ENCODE assay signal across 13 cellular contexts in the genomic region with DNA sequence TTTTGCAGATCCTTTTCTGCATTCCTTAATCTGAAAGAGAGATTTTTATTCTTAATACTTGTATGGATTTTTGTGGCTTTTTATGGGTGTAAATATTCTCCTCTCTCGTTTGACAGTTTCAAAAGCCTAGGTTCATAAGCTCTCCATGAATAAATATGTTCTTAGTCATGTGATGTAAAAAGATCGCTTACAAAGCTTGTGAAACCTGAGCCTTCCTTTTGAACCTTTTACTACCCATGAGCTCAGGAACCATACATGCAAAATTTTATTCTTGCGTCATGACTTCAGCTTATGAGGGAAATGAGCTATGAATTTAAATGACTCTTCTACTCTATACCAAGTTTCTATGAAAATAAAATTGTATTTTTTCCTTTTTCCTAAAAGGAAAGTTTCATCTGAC.
A peak's percentile ranks its signal among the peaks of the same experiment; 100 is the strongest.
DNase-seq lines count a peak whose midpoint lies in the region; ATAC-seq, FAIRE-seq and TF ChIP-seq lines count a peak whose summit lies in the region.
"Had no signal": no experiment of that assay in that cellular context is flagged by ENCODE, and none has a peak within 500 bp of the region (broad histone marks: within the 10 kb centered on the region; RNA-seq: fewer than 3 reads in every experiment).

No MANE protein-coding gene starts in this region.

- no peaks in the 10 kb centered on the region for H3K9me3 Mint-ChIP-seq in effector memory CD8-positive, alpha-beta T cell
- H3K9me3 Mint-ChIP-seq: CD4-positive, CD25-positive, alpha-beta regulatory T cell had no signal

- H3K36me3 Mint-ChIP-seq in effector memory CD8-positive, alpha-beta T cell (ENCODE audit: insufficient read depth) = peaks cover 9% of the 10 kb centered on the region

- H2AK5ac ChIP-seq in H1 (ENCODE audit: low read depth, low read length) (no peak overlapping the region), trophoblast cell (ENCODE audit: low read length) (no peak overlapping the region)

- peaks cover 8 to 11% of the 10 kb centered on the region in 2 donors for H3K4me1 Mint-ChIP-seq in effector memory CD8-positive, alpha-beta T cell (ENCODE audit: low read depth in 2 of 2)

- no peak for TF ChIP-seq POLR2A in H1 (IDR thresholded peaks at IDR 0.05; ENCODE audit: control extremely low read depth in 1 of 2, low read depth in 2 of 2, low read length in 2 of 2)

- H2BK5ac ChIP-seq in H1 (ENCODE audit: low read depth, low read length) (no peak overlapping the region), trophoblast cell (ENCODE audit: low read depth, low read length, poor library complexity) (no peak overlapping the region)

- no peak overlapping the region for H3K27ac ChIP-seq in H1 (ENCODE audit: low read depth, low read length)
- no peak overlapping the region for H3K27ac ChIP-seq in trophoblast cell (ENCODE audit: low read depth, low read length)
- H3K27ac ChIP-seq: thyroid gland had no signal

- FAIRE-seq in H1 (lab: Jason Lieb, UNC) = no peak

- H2BK20ac ChIP-seq in H1 (ENCODE audit: low read length) = no peak overlapping the region

- no peak overlapping the region for H2BK15ac ChIP-seq in H1 (ENCODE audit: low read length)

- no peak overlapping the region for H2BK120ac ChIP-seq in H1 (replicated peaks; ENCODE audit: low read depth, low read length)
- H2BK120ac ChIP-seq in trophoblast cell (ENCODE audit: insufficient read depth, low read length, poor library complexity) = no peak overlapping the region

- H3K56ac ChIP-seq in H1 (replicated peaks; ENCODE audit: insufficient read length, low read depth, low read length) = no peak overlapping the region

- peak overlapping the region; percentile 29 to 40; a peak in 1 of 4 replicates for H3K4me2 ChIP-seq in H1 (ENCODE audit: insufficient read depth in 1 of 2, low read depth in 2 of 2, low read length in 2 of 2)
- H3K4me2 ChIP-seq in trophoblast cell (ENCODE audit: low read length) = no peak overlapping the region

- H2BK12ac ChIP-seq in H1 (ENCODE audit: low read depth, low read length) (no peak overlapping the region), trophoblast cell (ENCODE audit: low read length) (no peak overlapping the region)

- peaks cover 2 to 9% (median 6%) of the 10 kb centered on the region in 4 experiments; a peak in 6 of 7 replicates for H3K4me1 ChIP-seq in H1 (replicated peaks in 1 of 4; ENCODE audit: control insufficient read depth in 3 of 4, insufficient read depth in 4 of 4, low read length in 3 of 4)
- no peaks in the 10 kb centered on the region for H3K4me1 ChIP-seq in trophoblast cell (ENCODE audit: control insufficient read depth in 1 of 2, insufficient read depth in 2 of 2, low read length in 2 of 2)
- H3K4me1 ChIP-seq: thyroid gland had no signal

- CTCF ChIA-PET in H1 (lab: Charles Lee; ENCODE audit: partially characterized antibody) = interaction anchor here (0.7 to 5.2 kb wide), 4 partner anchors 10 to 199 kb away, joined by 3 to 31 read pairs (median 4); no protein-coding TSS in a partner anchor

- H3K4ac ChIP-seq in H1 (replicated peaks; ENCODE audit: insufficient read length, low read depth, low read length) (no peak overlapping the region), trophoblast cell (ENCODE audit: low read depth, low read length) (no peak overlapping the region)

- H4K5ac ChIP-seq in H1 (ENCODE audit: insufficient read length, low read depth, low read length) = no peak overlapping the region

- no peaks in the 10 kb centered on the region for H3K23me2 ChIP-seq in H1 (ENCODE audit: low read depth, low read length)

- no peaks in the 10 kb centered on the region for H3K27me3 ChIP-seq in H1 (replicated peaks in 1 of 4; ENCODE audit: control insufficient read depth in 3 of 4, extremely low read depth in 1 of 4, insufficient read depth in 3 of 4, low read length in 3 of 4)
- H3K27me3 ChIP-seq in trophoblast cell (ENCODE audit: insufficient read depth, low read length) = no peaks in the 10 kb centered on the region
- H3K27me3 ChIP-seq: thyroid gland had no signal

- POLR2A ChIA-PET in H1 (lab: Charles Lee; ENCODE audit: partially characterized antibody) = interaction anchor here (2.1 kb wide), 1 partner anchor 11 kb away, joined by 5 read pairs; no protein-coding TSS in a partner anchor

- H2AFZ ChIP-seq in H1 (ENCODE audit: low read length) (no peak overlapping the region), trophoblast cell (ENCODE audit: insufficient read depth, low read length, poor library complexity) (no peak overlapping the region)

- H3K9ac ChIP-seq in H1 (replicated peaks in 1 of 4; ENCODE audit: extremely low read depth in 1 of 4, low read depth in 3 of 4, low read length in 3 of 4) (no peak overlapping the region), trophoblast cell (ENCODE audit: low read length) (no peak overlapping the region)

- no peak overlapping the region for H3K27ac Mint-ChIP-seq in effector memory CD8-positive, alpha-beta T cell
- H3K27ac Mint-ChIP-seq: progenitor cell of endocrine pancreas had no signal

- no peak for TF ChIP-seq CTCF in H1 (IDR thresholded peaks at IDR 0.05; ENCODE audit: control extremely low read depth in 1 of 3, insufficient read depth in 1 of 3, low read depth in 1 of 3, low read length in 3 of 3)

- H3K36me3 ChIP-seq in H1 (ENCODE audit: control insufficient read depth in 2 of 4, insufficient read depth in 4 of 4, low read length in 3 of 4) (no peaks in the 10 kb centered on the region), trophoblast cell (ENCODE audit: control insufficient read depth in 1 of 2, insufficient read depth in 2 of 2, low read length in 2 of 2) (no peaks in the 10 kb centered on the region)
- H3K36me3 ChIP-seq: thyroid gland had no signal

- no peak for TF ChIP-seq EP300 in H1 (IDR thresholded peaks at IDR 0.05; ENCODE audit: borderline replicate concordance in 1 of 2, low read depth in 2 of 2, low read length in 2 of 2)

- no peak overlapping the region for H3K4me3 Mint-ChIP-seq in effector memory CD8-positive, alpha-beta T cell
- H3K4me3 Mint-ChIP-seq: CD4-positive, CD25-positive, alpha-beta regulatory T cell had no signal

- H4K91ac ChIP-seq in H1 (replicated peaks; ENCODE audit: insufficient read length, low read length) = no peak overlapping the region
- no peak overlapping the region for H4K91ac ChIP-seq in trophoblast cell (ENCODE audit: low read depth, low read length)

- H3K79me1 ChIP-seq in H1 (ENCODE audit: low read depth, low read length) = no peaks in the 10 kb centered on the region
- no peaks in the 10 kb centered on the region for H3K79me1 ChIP-seq in trophoblast cell (ENCODE audit: low read length)

- no peak for ATAC-seq in GM19467 (IDR thresholded peaks at IDR 0.05; ENCODE audit: unreplicated experiment)
- ATAC-seq in effector memory CD8-positive, alpha-beta T cell (replicated peaks) = no peak
- ATAC-seq: esophagus mucosa had no signal

- H3K4me3 ChIP-seq in H1 (ENCODE audit: extremely low read depth in 1 of 4, insufficient read depth in 2 of 4, low read depth in 3 of 4, low read length in 4 of 4) = peak overlapping the region in 1 of 4 experiments; percentile 22; a peak in 1 of 8 replicates
- H3K4me3 ChIP-seq in trophoblast cell (ENCODE audit: low read depth, low read length) = no peak overlapping the region
- H3K4me3 ChIP-seq: thyroid gland had no signal

- H4K12ac ChIP-seq in trophoblast cell (ENCODE audit: low read depth, low read length) = no peak overlapping the region

- H3K9me3 ChIP-seq in H1 (ENCODE audit: insufficient read depth in 2 of 2, low read depth in 1 of 2, low read length in 1 of 2) (no peaks in the 10 kb centered on the region), trophoblast cell (ENCODE audit: insufficient read depth, low read depth, low read length) (no peaks in the 10 kb centered on the region)
- H3K9me3 ChIP-seq: thyroid gland had no signal

- no peaks in the 10 kb centered on the region for H4K20me1 ChIP-seq in H1 (replicated peaks in 1 of 2; ENCODE audit: control insufficient read depth in 1 of 2, insufficient read depth in 2 of 2, low read length in 2 of 2)

- 53% methylated on average over 3 of the region's 3 CpGs; no CpG with 5 or more reads in 1 of the 2 experiments for WGBS in H1 (ENCODE audit: extremely low coverage in 1 of 2, insufficient coverage in 1 of 2, insufficient read length in 1 of 2, insufficient replicate concordance in 2 of 2, low coverage in 1 of 2, low lambda C conversion rate in 2 of 2, missing lambda C conversion rate in 1 of 2), 2 experiments
- WGBS in trophoblast cell (ENCODE audit: extremely low coverage, insufficient coverage, insufficient read length) = no CpG with 5 or more reads among the region's 3 CpGs

- no peak for TF ChIP-seq RAD21 in H1 (IDR thresholded peaks at IDR 0.05 in 1 of 2, conservative IDR thresholded peaks at IDR 0.05 in 1 of 2; ENCODE audit: low read depth in 2 of 2, low read length in 2 of 2)

- H3K18ac ChIP-seq in H1 (ENCODE audit: extremely low read depth, low read length) (no peak overlapping the region), trophoblast cell (ENCODE audit: low read length) (no peak overlapping the region)

- DNase-seq in Daoy (ENCODE audit: low read depth) (peak; percentile 3), LHCN-M2 (ENCODE audit: low read depth) (peak; percentile 55), NCI-H69 (lab: John Stamatoyannopoulos, UW) (peak; percentile 89), H1 (ENCODE audit: low read depth in 1 of 2, low spot score in 2 of 2) (no peak), trophoblast cell (no peak)
- no peak for DNase-seq in effector memory CD8-positive, alpha-beta T cell
- no peak for DNase-seq in activated naive CD4-positive, alpha-beta T cell treated with anti-CD3 and anti-CD28 coated beads, Interleukin-2, amount 50 U/mL, for 16 hours
- DNase-seq: aorta; CD4-positive, CD25-positive, alpha-beta regulatory T cell; thyroid gland had no signal

- no peak overlapping the region for H3K23ac ChIP-seq in H1 (ENCODE audit: insufficient read length)
- H3K23ac ChIP-seq in trophoblast cell (ENCODE audit: low read length) = no peak overlapping the region

- no peaks in the 10 kb centered on the region for H3K79me2 ChIP-seq in H1 (ENCODE audit: control insufficient read depth in 1 of 2, insufficient read depth in 2 of 2, low read length in 2 of 2)
- H3K79me2 ChIP-seq in trophoblast cell (ENCODE audit: control insufficient read depth, insufficient read depth, low read length, poor library complexity) = no peaks in the 10 kb centered on the region

- H3K27me3 Mint-ChIP-seq in effector memory CD8-positive, alpha-beta T cell = no peaks in the 10 kb centered on the region
- H3K27me3 Mint-ChIP-seq: CD4-positive, CD25-positive, alpha-beta regulatory T cell had no signal

- H4K8ac ChIP-seq in H1 (ENCODE audit: extremely low read depth, insufficient read depth, low read length) (no peak overlapping the region), trophoblast cell (ENCODE audit: low read depth, low read length) (no peak overlapping the region)

- H3K14ac ChIP-seq in H1 (ENCODE audit: insufficient read length) (no peak overlapping the region), trophoblast cell (ENCODE audit: low read length) (no peak overlapping the region)

TF ChIP-seq in H1, 55 proteins besides CTCF, POLR2A, EP300 and RAD21 (continues in another document):
- TF ChIP-seq GABPA (IDR thresholded peaks at IDR 0.05; ENCODE audit: borderline replicate concordance, insufficient read depth, low read length) (no peak), SP4 (IDR thresholded peaks at IDR 0.05; ENCODE audit: low read length) (no peak), JUN (IDR thresholded peaks at IDR 0.05; ENCODE audit: low read depth, low read length) (no peak)

Comparison
In these comparisons a context has a peak if more than half of its experiments do, and no peak if none do; other contexts are left out.
1. DNase-seq: peak in Daoy (single experiment), LHCN-M2 (single experiment) and NCI-H69 (single experiment); none in H1 (0 of 2), trophoblast cell (0 of 2), effector memory CD8-positive, alpha-beta T cell (0 of 3) and activated naive CD4-positive, alpha-beta T cell treated with anti-CD3 and anti-CD28 coated beads, Interleukin-2, amount 50 U/mL, for 16 hours (single experiment).